In genomic region chr2:172098650-172099471, GRCh38 we compare ENCODE assay signal across 8 cellular contexts. TPM values are rescaled to one million over a fixed set of nuclear protein-coding genes. Genes with fewer than 3 reads are reported as not detected.
DNase-seq lines count a peak whose midpoint lies in the region; ATAC-seq and TF ChIP-seq lines count a peak whose summit lies in the region.

No MANE protein-coding gene starts in this region.

- peak in 4 of 8 donors; percentile 28 to 66 (median 43) for ATAC-seq in heart right ventricle
- no peak for ATAC-seq in Right ventricle myocardium inferior
- ATAC-seq in natural killer cell = peak in 2 of 3 donors; percentile 19 to 37
- ATAC-seq in HG02678 (IDR thresholded peaks at IDR 0.05; ENCODE audit: unreplicated experiment) = no peak

- peak overlapping the region; percentile 51 for H3K4me3 Mint-ChIP-seq in natural killer cell

- H3K27me3 Mint-ChIP-seq in natural killer cell (ENCODE audit: low read depth in 2 of 2) = peaks cover 48 to 58% of the 10 kb centered on the region in 2 donors

- H3K4me3 ChIP-seq in heart right ventricle (peak overlapping the region in 9 of 10 donors; percentile 8 to 52 (median 26)), ectodermal cell (ENCODE audit: insufficient read depth, low read depth, low read length) (peak overlapping the region; percentile 16)

- 7 to 9% methylated on average over 48 to 61 of the region's 61 CpGs for WGBS in heart right ventricle, 2 donors
- 2% methylated on average over 59 to 61 of the region's 61 CpGs for WGBS in ectodermal cell, 2 experiments

- H3K36me3 Mint-ChIP-seq in natural killer cell = no peaks in the 10 kb centered on the region

- no peak for DNase-seq in heart right ventricle
- no peak for DNase-seq in Right ventricle myocardium inferior (ENCODE audit: missing footprints)
- DNase-seq in SK-MEL-5 (ENCODE audit: low read depth, low spot score) = peak; percentile 50
- peak; percentile 67 for DNase-seq in natural killer cell
- no peak for DNase-seq in NCI-H2196 (lab: John Stamatoyannopoulos, UW; ENCODE audit: unreplicated experiment)
- DNase-seq in NCI-H2029 treated with DMSO at 0.1 percent for 48 hours (lab: John Stamatoyannopoulos, UW) = no peak

- H3K9me3 ChIP-seq in heart right ventricle = no peaks in the 10 kb centered on the region
- H3K9me3 ChIP-seq in ectodermal cell (ENCODE audit: control insufficient read depth, low read length) = no peaks in the 10 kb centered on the region

- intact Hi-C loops in heart right ventricle (cut with DNase I) (no loop called here), Right ventricle myocardium inferior (cut with DNase I) (no loop called here), natural killer cell (cut with micrococcal nuclease) (no loop called here)

- H3K27me3 ChIP-seq in heart right ventricle = peaks cover 90 to 100% (median 100%) of the 10 kb centered on the region in 7 donors
- H3K27me3 ChIP-seq in ectodermal cell (ENCODE audit: control insufficient read depth, insufficient read depth, low read length, poor library complexity, severe bottlenecking) = peaks cover 100% of the 10 kb centered on the region

- H3K27ac Mint-ChIP-seq in natural killer cell = peak overlapping the region in 1 of 2 donors; percentile 76

- H3K4me1 ChIP-seq in heart right ventricle (peaks cover 36 to 92% (median 87%) of the 10 kb centered on the region in 9 donors), ectodermal cell (ENCODE audit: control insufficient read depth, insufficient read depth, low read length) (peaks cover 40% of the 10 kb centered on the region)

- H3K9me3 Mint-ChIP-seq in natural killer cell = no peaks in the 10 kb centered on the region

- H3K4me1 Mint-ChIP-seq in natural killer cell = peaks cover 56 to 74% of the 10 kb centered on the region in 2 donors

- in situ Hi-C loops in SK-MEL-5 (cut with HindIII; ENCODE audit: low pct_unique_long_range_greater_than_20kb, low sequenced_read_pairs) = loop anchor here (25.0 kb wide), 1 partner anchor 137 kb away; no protein-coding TSS in a partner anchor

- H3K36me3 ChIP-seq in heart right ventricle (no peaks in the 10 kb centered on the region), ectodermal cell (ENCODE audit: control insufficient read depth, insufficient read depth, low read length) (no peaks in the 10 kb centered on the region)

- H3K27ac ChIP-seq in heart right ventricle = no peak overlapping the region
- H3K27ac ChIP-seq in ectodermal cell (ENCODE audit: insufficient read depth, low read depth, low read length, poor library complexity, severe bottlenecking) = no peak overlapping the region

- TF ChIP-seq CTCF in heart right ventricle (IDR thresholded peaks at IDR 0.05) (no peak), natural killer cell (IDR thresholded peaks at IDR 0.05) (no peak)

RNA-seq across cellular contexts. Expression of gene DLX2, which starts 3.8 kb away (rescaled TPM):
- total RNA-seq in heart right ventricle (under 1 TPM in 1 of 10 donors, not detected in 9; 0.11 TPM), Right ventricle myocardium inferior (not detected), natural killer cell (under 1 TPM; 0.55 to 0.84 (median 0.78) TPM)
- not detected for polyA plus RNA-seq in heart right ventricle
- 0.48 and 0.85 TPM in 2 replicates for total RNA-seq in SK-MEL-5 (2014; rRNA removed; shearing (Covaris generic))
- polyA plus RNA-seq in SK-MEL-5 (2015; cell fraction: cytosol; rRNA removed) = 20.5 and 21.8 TPM in 2 replicates
- polyA plus RNA-seq in SK-MEL-5 (2015; cell fraction: nucleus; rRNA removed) = 11.2 and 13.9 TPM in 2 replicates
- 0.24 TPM for polyA plus RNA-seq in ectodermal cell (2013, experiment 1 of 4)
- 0.52 TPM for polyA plus RNA-seq in ectodermal cell (2013, experiment 2 of 4)
- polyA plus RNA-seq in ectodermal cell (2013, experiment 3 of 4) = 0.59 TPM
- polyA plus RNA-seq in ectodermal cell (2013, experiment 4 of 4) = 0.69 TPM

RNA-seq across cellular contexts. Expression of gene DLX1, which starts 13.6 kb away (rescaled TPM):
- total RNA-seq in heart right ventricle (under 1 TPM in 1 of 10 donors, not detected in 9; 0.41 TPM), Right ventricle myocardium inferior (not detected), natural killer cell (not detected)
- under 1 TPM in 1 of 2 donors, not detected in 1; 0.10 TPM for polyA plus RNA-seq in heart right ventricle
- total RNA-seq in SK-MEL-5 (2014; rRNA removed; shearing (Covaris generic)) = 3.6 and 4.8 TPM in 2 replicates
- polyA plus RNA-seq in SK-MEL-5 (2015; cell fraction: cytosol; rRNA removed) = 24.8 and 33.3 TPM in 2 replicates
- 53.0 and 79.0 TPM in 2 replicates for polyA plus RNA-seq in SK-MEL-5 (2015; cell fraction: nucleus; rRNA removed)
- polyA plus RNA-seq in ectodermal cell (2013, experiment 1 of 4) = 0.28 TPM
- 0.32 TPM for polyA plus RNA-seq in ectodermal cell (2013, experiment 2 of 4)
- 0.16 TPM for polyA plus RNA-seq in ectodermal cell (2013, experiment 3 of 4)
- 0.89 TPM for polyA plus RNA-seq in ectodermal cell (2013, experiment 4 of 4)

Comparison
In these comparisons a context has a peak if more than half of its experiments do, and no peak if none do; other contexts are left out.
1. ATAC-seq: peak in natural killer cell (2 of 3); none in Right ventricle myocardium inferior (single experiment) and HG02678 (single experiment).
2. DNase-seq: peak in SK-MEL-5 (single experiment) and natural killer cell (single experiment); none in heart right ventricle (0 of 2), Right ventricle myocardium inferior (single experiment), NCI-H2196 (single experiment) and NCI-H2029 treated with DMSO at 0.1 percent for 48 hours (single experiment).